ENCODE assay signal across 26 cellular contexts in genomic region chr19:2567996-2568395, GRCh38.
A peak's percentile ranks its signal among the peaks of the same experiment; 100 is the strongest.
DNase-seq lines count a peak whose midpoint lies in the region; ATAC-seq and FAIRE-seq lines count a peak whose summit lies in the region.
"Had no signal": no experiment of that assay in that cellular context is flagged by ENCODE, and none has a peak within 500 bp of the region (broad histone marks: within the 10 kb centered on the region; RNA-seq: fewer than 3 reads in every experiment).

No MANE protein-coding gene starts in this region.

- no peaks in the 10 kb centered on the region for H3K27me3 ChIP-seq in CD4-positive, CD25-positive, alpha-beta regulatory T cell (ENCODE audit: control insufficient read depth, insufficient read depth, low read length)
- H3K27me3 ChIP-seq in naive thymus-derived CD4-positive, alpha-beta T cell (ENCODE audit: control insufficient read depth in 2 of 2, insufficient read depth in 2 of 2, low read length in 2 of 2) = no peaks in the 10 kb centered on the region
- H3K27me3 ChIP-seq: cardiac muscle cell, Peyer's patch, SJSA1, upper lobe of right lung had no signal

- H3K4me1 Mint-ChIP-seq in T-helper 2 cell treated with Interferon-gamma antibody and Interleukin-4, amounts not matched to agents 5 μg/mL and 100 μg/mL, for 36 hours (ENCODE audit: low read depth) = peaks cover 14% of the 10 kb centered on the region
- H3K4me1 Mint-ChIP-seq in CD4-positive, CD25-positive, alpha-beta regulatory T cell = peaks cover 0 to 21% (median 6%) of the 10 kb centered on the region in 4 donors
- peaks cover 28% of the 10 kb centered on the region for H3K4me1 Mint-ChIP-seq in activated CD4-positive, alpha-beta memory T cell treated with anti-CD3 and anti-CD28 coated beads, Interleukin-2, amount 10 ng/mL, durations not matched to agents 7 days and 5 days
- H3K4me1 Mint-ChIP-seq in naive thymus-derived CD4-positive, alpha-beta T cell = peaks cover 0 to 28% (median 15%) of the 10 kb centered on the region in 7 donors
- H3K4me1 Mint-ChIP-seq: GM23338 had no signal

- H3K36me3 Mint-ChIP-seq in T-helper 2 cell treated with Interferon-gamma antibody and Interleukin-4, amounts not matched to agents 5 μg/mL and 100 μg/mL, for 36 hours (ENCODE audit: low read depth) = no peaks in the 10 kb centered on the region
- peaks cover 4% of the 10 kb centered on the region for H3K36me3 Mint-ChIP-seq in CD4-positive, CD25-positive, alpha-beta regulatory T cell
- no peaks in the 10 kb centered on the region for H3K36me3 Mint-ChIP-seq in activated CD4-positive, alpha-beta memory T cell treated with anti-CD3 and anti-CD28 coated beads, Interleukin-2, amount 10 ng/mL, durations not matched to agents 7 days and 5 days (ENCODE audit: low read depth)
- peaks cover 0 to 6% (median 0%) of the 10 kb centered on the region in 5 donors for H3K36me3 Mint-ChIP-seq in naive thymus-derived CD4-positive, alpha-beta T cell

- no peaks in the 10 kb centered on the region for H3K9me3 ChIP-seq in CD4-positive, CD25-positive, alpha-beta regulatory T cell (ENCODE audit: control insufficient read depth in 2 of 2, low read length in 2 of 2)
- no peaks in the 10 kb centered on the region for H3K9me3 ChIP-seq in naive thymus-derived CD4-positive, alpha-beta T cell (ENCODE audit: control insufficient read depth in 2 of 3, low read length in 3 of 3)
- H3K9me3 ChIP-seq: Peyer's patch, SJSA1, upper lobe of right lung had no signal

- no peaks in the 10 kb centered on the region for H3K9me3 Mint-ChIP-seq in T-helper 2 cell treated with Interferon-gamma antibody and Interleukin-4, amounts not matched to agents 5 μg/mL and 100 μg/mL, for 36 hours
- peaks cover 0 to 4% (median 0%) of the 10 kb centered on the region in 7 donors for H3K9me3 Mint-ChIP-seq in CD4-positive, CD25-positive, alpha-beta regulatory T cell
- peaks cover 10% of the 10 kb centered on the region for H3K9me3 Mint-ChIP-seq in activated CD4-positive, alpha-beta memory T cell treated with anti-CD3 and anti-CD28 coated beads, Interleukin-2, amount 10 ng/mL, durations not matched to agents 7 days and 5 days
- H3K9me3 Mint-ChIP-seq in naive thymus-derived CD4-positive, alpha-beta T cell = peaks cover 0 to 14% (median 0%) of the 10 kb centered on the region in 11 donors

- no peak for FAIRE-seq in RCC 7860 (lab: Jason Lieb, UNC)
- FAIRE-seq: endometrium, G401.6, GM18507, islet of Langerhans had no signal

- intact Hi-C loops in naive thymus-derived CD4-positive, alpha-beta T cell (cut with micrococcal nuclease) = no loop called here

- no peaks in the 10 kb centered on the region for H3K36me3 ChIP-seq in CD4-positive, CD25-positive, alpha-beta regulatory T cell (ENCODE audit: control insufficient read depth, insufficient read depth, low read length)
- H3K36me3 ChIP-seq in naive thymus-derived CD4-positive, alpha-beta T cell (ENCODE audit: control insufficient read depth in 2 of 3, insufficient read depth in 3 of 3, low read length in 3 of 3) = no peaks in the 10 kb centered on the region
- H3K36me3 ChIP-seq: cardiac muscle cell, Peyer's patch, SJSA1, upper lobe of right lung had no signal

- no peak overlapping the region for H3K4me3 ChIP-seq in CD4-positive, CD25-positive, alpha-beta regulatory T cell (ENCODE audit: low read depth, low read length)
- no peak overlapping the region for H3K4me3 ChIP-seq in naive thymus-derived CD4-positive, alpha-beta T cell (ENCODE audit: low read length)
- H3K4me3 ChIP-seq: cardiac muscle cell, GM23338, Peyer's patch, SJSA1, upper lobe of right lung had no signal

- H3K27ac Mint-ChIP-seq in T-helper 2 cell treated with Interferon-gamma antibody and Interleukin-4, amounts not matched to agents 5 μg/mL and 100 μg/mL, for 36 hours = peak overlapping the region; percentile 3
- H3K27ac Mint-ChIP-seq in CD4-positive, CD25-positive, alpha-beta regulatory T cell = peak overlapping the region in 2 of 3 donors; percentile 63 to 80
- H3K27ac Mint-ChIP-seq in activated CD4-positive, alpha-beta memory T cell treated with anti-CD3 and anti-CD28 coated beads, Interleukin-2, amount 10 ng/mL, durations not matched to agents 7 days and 5 days = peak overlapping the region; percentile 44
- peak overlapping the region in 3 of 9 donors; percentile 0 to 60 (median 21) for H3K27ac Mint-ChIP-seq in naive thymus-derived CD4-positive, alpha-beta T cell
- H3K27ac Mint-ChIP-seq: GM23338, T-helper 17 cell had no signal

- CTCF ChIA-PET in activated CD4-positive, alpha-beta memory T cell treated with anti-CD3 and anti-CD28 coated beads, Interleukin-2, amount 10 ng/mL, durations not matched to agents 7 days and 5 days (lab: Charles Lee) = no interaction called here
- CTCF ChIA-PET in naive thymus-derived CD4-positive, alpha-beta T cell (lab: Charles Lee) = no interaction called here

- H3K4me1 ChIP-seq in CD4-positive, CD25-positive, alpha-beta regulatory T cell (ENCODE audit: control insufficient read depth, insufficient read depth, low read length, poor library complexity, severe bottlenecking) = peaks cover 8% of the 10 kb centered on the region
- H3K4me1 ChIP-seq in naive thymus-derived CD4-positive, alpha-beta T cell (ENCODE audit: control insufficient read depth in 2 of 2, insufficient read depth in 2 of 2, low read length in 2 of 2) = no peaks in the 10 kb centered on the region
- H3K4me1 ChIP-seq: SJSA1 had no signal

- no peak for DNase-seq in T-helper 2 cell treated with Interferon-gamma antibody and Interleukin-4, amounts not matched to agents 5 μg/mL and 100 μg/mL, for 36 hours (ENCODE audit: low spot score)
- no peak for DNase-seq in T-helper 2 cell
- DNase-seq in CD4-positive, CD25-positive, alpha-beta regulatory T cell = no peak
- no peak for DNase-seq in activated CD4-positive, alpha-beta memory T cell treated with anti-CD3 and anti-CD28 coated beads, Interleukin-2, amount 10 ng/mL, durations not matched to agents 7 days and 5 days
- no peak for DNase-seq in naive thymus-derived CD4-positive, alpha-beta T cell
- no peak for DNase-seq in RCC 7860 (ENCODE audit: low spot score)
- DNase-seq in SKM-1 (lab: John Stamatoyannopoulos, UW; ENCODE audit: unreplicated experiment) = no peak
- no peak for DNase-seq in dermis blood vessel endothelial cell
- DNase-seq: 8988T; activated CD4-positive, alpha-beta T cell treated with anti-CD3 and anti-CD28 coated beads for 4 hours; activated gamma-delta T cell; AML-193; cortex of kidney; NCI-H1694; NCI-H526; T-helper 17 cell had no signal

- POLR2A ChIA-PET in activated CD4-positive, alpha-beta memory T cell treated with anti-CD3 and anti-CD28 coated beads, Interleukin-2, amount 10 ng/mL, durations not matched to agents 7 days and 5 days (lab: Charles Lee) = interaction anchor here (1.2 kb wide), 1 partner anchor 92 kb away, joined by 9 read pairs; the partner anchor contains the start of gene GADD45B
- POLR2A ChIA-PET in naive thymus-derived CD4-positive, alpha-beta T cell (lab: Charles Lee) = interaction anchor here (4.6 kb wide), 1 partner anchor 91 kb away, joined by 24 read pairs; the partner anchor contains the start of gene GADD45B

- ATAC-seq in CD4-positive, CD25-positive, alpha-beta regulatory T cell (ENCODE audit: low read depth in 2 of 2) = no peak
- ATAC-seq in naive thymus-derived CD4-positive, alpha-beta T cell = peak; percentile 10
- ATAC-seq: GM23338, T-helper 17 cell had no signal

- peaks cover 9% of the 10 kb centered on the region for H3K27me3 Mint-ChIP-seq in T-helper 2 cell treated with Interferon-gamma antibody and Interleukin-4, amounts not matched to agents 5 μg/mL and 100 μg/mL, for 36 hours (ENCODE audit: low read depth)
- H3K27me3 Mint-ChIP-seq in CD4-positive, CD25-positive, alpha-beta regulatory T cell = no peaks in the 10 kb centered on the region
- peaks cover 2% of the 10 kb centered on the region for H3K27me3 Mint-ChIP-seq in activated CD4-positive, alpha-beta memory T cell treated with anti-CD3 and anti-CD28 coated beads, Interleukin-2, amount 10 ng/mL, durations not matched to agents 7 days and 5 days
- H3K27me3 Mint-ChIP-seq in naive thymus-derived CD4-positive, alpha-beta T cell = no peaks in the 10 kb centered on the region
- H3K27me3 Mint-ChIP-seq: T-helper 17 cell had no signal

- H3K4me3 Mint-ChIP-seq in T-helper 2 cell treated with Interferon-gamma antibody and Interleukin-4, amounts not matched to agents 5 μg/mL and 100 μg/mL, for 36 hours = peak overlapping the region; percentile 25
- peak overlapping the region in 2 of 4 donors; percentile 40 to 74 for H3K4me3 Mint-ChIP-seq in CD4-positive, CD25-positive, alpha-beta regulatory T cell
- no peak overlapping the region for H3K4me3 Mint-ChIP-seq in activated CD4-positive, alpha-beta memory T cell treated with anti-CD3 and anti-CD28 coated beads, Interleukin-2, amount 10 ng/mL, durations not matched to agents 7 days and 5 days
- H3K4me3 Mint-ChIP-seq in naive thymus-derived CD4-positive, alpha-beta T cell = peak overlapping the region in 3 of 10 donors; percentile 6 to 58 (median 34)
- H3K4me3 Mint-ChIP-seq: GM23338, neural crest cell, T-helper 17 cell had no signal

- no peak overlapping the region for H3K27ac ChIP-seq in CD4-positive, CD25-positive, alpha-beta regulatory T cell (ENCODE audit: insufficient read depth, low read length, poor library complexity, severe bottlenecking)
- no peak overlapping the region for H3K27ac ChIP-seq in naive thymus-derived CD4-positive, alpha-beta T cell (ENCODE audit: low read depth, low read length)
- H3K27ac ChIP-seq: SJSA1 had no signal
